11 cellular contexts compared by ENCODE assay signal in the genomic region with DNA sequence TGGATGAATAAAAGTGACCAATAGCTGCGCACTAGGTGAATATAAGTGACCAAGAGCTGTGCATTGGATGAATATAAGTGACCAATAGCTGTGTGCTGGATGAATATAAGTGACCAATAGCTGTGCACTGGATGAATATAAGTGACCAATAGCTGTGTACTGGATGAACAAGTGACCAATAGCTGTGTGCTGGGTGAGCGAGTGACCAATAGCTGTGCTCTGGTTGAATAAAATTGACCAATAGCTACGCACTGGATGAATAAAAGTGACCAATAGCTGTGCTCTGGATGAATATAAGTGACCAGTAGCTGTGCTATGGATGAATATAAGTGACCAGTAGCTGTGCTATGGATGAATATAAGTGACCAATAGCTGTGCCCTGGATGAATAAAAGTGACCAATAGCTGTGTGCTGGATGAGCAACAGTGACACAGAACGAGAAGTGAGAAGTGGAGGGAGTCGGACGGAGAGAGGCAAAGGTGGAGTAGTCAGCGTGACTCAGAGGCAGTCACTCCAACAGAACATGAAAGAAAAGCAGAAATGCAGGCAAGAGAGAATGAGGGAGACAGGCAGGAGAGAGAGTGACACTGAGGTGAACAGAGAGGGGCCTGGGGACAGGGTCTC. TPM values are rescaled to one million over a fixed set of nuclear protein-coding genes. Genes with fewer than 3 reads are reported as not detected.
DNase-seq lines count a peak whose midpoint lies in the region; ATAC-seq and TF ChIP-seq lines count a peak whose summit lies in the region.
"Had no signal": no experiment of that assay in that cellular context is flagged by ENCODE, and none has a peak within 500 bp of the region (broad histone marks: within the 10 kb centered on the region; RNA-seq: fewer than 3 reads in every experiment).

No MANE protein-coding gene starts in this region.

- peak overlapping the region in 6 of 10 donors; percentile 4 to 40 (median 20) for H3K4me3 Mint-ChIP-seq in naive thymus-derived CD4-positive, alpha-beta T cell
- H3K4me3 Mint-ChIP-seq: activated CD8-positive, alpha-beta T cell treated with anti-CD3 and anti-CD28 coated beads, Interleukin-2, amount 10 ng/mL, durations not matched to agents 7 days and 5 days had no signal

- peaks cover 0 to 10% (median 0%) of the 10 kb centered on the region in 5 donors for H3K36me3 Mint-ChIP-seq in naive thymus-derived CD4-positive, alpha-beta T cell

- no peaks in the 10 kb centered on the region for H3K36me3 ChIP-seq in adrenal gland (replicated peaks in 1 of 2)
- H3K36me3 ChIP-seq in naive thymus-derived CD4-positive, alpha-beta T cell (ENCODE audit: control insufficient read depth in 2 of 3, insufficient read depth in 3 of 3, low read length in 3 of 3): no peaks in the 10 kb centered on the region
- H3K36me3 ChIP-seq: MG63 had no signal

- H3K4me3 ChIP-seq in adrenal gland: no peak overlapping the region
- H3K4me3 ChIP-seq in naive thymus-derived CD4-positive, alpha-beta T cell (ENCODE audit: low read length): no peak overlapping the region
- H3K4me3 ChIP-seq: MG63 had no signal

- CTCF ChIA-PET in GM10248 (lab: Yijun Ruan, JAX): interaction anchor here (1.2 to 2.2 kb wide), 5 partner anchors 8 to 63 kb away, joined by 4 to 7 read pairs (median 5); no protein-coding TSS in a partner anchor
- CTCF ChIA-PET in naive thymus-derived CD4-positive, alpha-beta T cell (lab: Charles Lee): interaction anchor here (1.2 to 1.8 kb wide), 4 partner anchors 27 to 48 kb away, joined by 4 to 10 read pairs (median 6); no protein-coding TSS in a partner anchor

- peak overlapping the region in 4 of 9 donors; percentile 3 to 76 (median 37) for H3K27ac Mint-ChIP-seq in naive thymus-derived CD4-positive, alpha-beta T cell
- H3K27ac Mint-ChIP-seq: activated CD8-positive, alpha-beta T cell treated with anti-CD3 and anti-CD28 coated beads, Interleukin-2, amount 10 ng/mL, durations not matched to agents 7 days and 5 days had no signal

- H3K27me3 ChIP-seq in adrenal gland: no peaks in the 10 kb centered on the region
- H3K27me3 ChIP-seq in naive thymus-derived CD4-positive, alpha-beta T cell (ENCODE audit: control insufficient read depth in 2 of 2, insufficient read depth in 2 of 2, low read length in 2 of 2): no peaks in the 10 kb centered on the region
- H3K27me3 ChIP-seq: MG63 had no signal

- POLR2A ChIA-PET in GM10248 (lab: Yijun Ruan, JAX): interaction anchor here (0.6 to 0.7 kb wide), 2 partner anchors 17 to 190 kb away, joined by 3 read pairs; partner anchors contain the start of gene ZBP1
- POLR2A ChIA-PET in naive thymus-derived CD4-positive, alpha-beta T cell (lab: Charles Lee): interaction anchor here (0.9 to 2.4 kb wide), 4 partner anchors 17 to 37 kb away, joined by 4 to 10 read pairs (median 5); no protein-coding TSS in a partner anchor

- intact Hi-C loops in adrenal gland (cut with DNase I): no loop called here
- intact Hi-C loops in naive thymus-derived CD4-positive, alpha-beta T cell (cut with micrococcal nuclease): loop anchor here in 1 of 2 donors (10.0 kb wide), 1 partner anchor 65 kb away; no protein-coding TSS in a partner anchor

- no peak for TF ChIP-seq CTCF in GM10248 (IDR thresholded peaks at IDR 0.05; ENCODE audit: control extremely low read depth, extremely low read depth, low read depth, missing control alignments)
- TF ChIP-seq CTCF in adrenal gland (IDR thresholded peaks at IDR 0.05): no peak

- WGBS in adrenal gland, 4 donors: 56 to 77% (median 61%) methylated on average over 7 of the region's 7 CpGs

- H3K4me1 ChIP-seq in adrenal gland (replicated peaks in 1 of 2): peaks cover 2 to 6% of the 10 kb centered on the region in 2 donors
- H3K4me1 ChIP-seq in naive thymus-derived CD4-positive, alpha-beta T cell (ENCODE audit: control insufficient read depth in 2 of 2, insufficient read depth in 2 of 2, low read length in 2 of 2): peaks cover 34 to 54% of the 10 kb centered on the region in 2 donors

- H3K9me3 Mint-ChIP-seq in naive thymus-derived CD4-positive, alpha-beta T cell: peaks cover 0 to 4% (median 0%) of the 10 kb centered on the region in 11 donors

- H3K9me3 ChIP-seq in adrenal gland (replicated peaks in 1 of 3): no peaks in the 10 kb centered on the region
- H3K9me3 ChIP-seq in naive thymus-derived CD4-positive, alpha-beta T cell (ENCODE audit: control insufficient read depth in 2 of 3, low read length in 3 of 3): no peaks in the 10 kb centered on the region
- H3K9me3 ChIP-seq: MG63 had no signal

- peak; percentile 65 for ATAC-seq in naive thymus-derived CD4-positive, alpha-beta T cell
- ATAC-seq: activated CD8-positive, alpha-beta T cell treated with anti-CD3 and anti-CD28 coated beads, Interleukin-2, amount 10 ng/mL, durations not matched to agents 7 days and 5 days had no signal

- H3K27ac ChIP-seq in adrenal gland: no peak overlapping the region
- H3K27ac ChIP-seq in naive thymus-derived CD4-positive, alpha-beta T cell (ENCODE audit: low read depth, low read length): no peak overlapping the region

- DNase-seq in GM10248 (ENCODE audit: extremely low spot score): peak; percentile 54
- DNase-seq in M059J (ENCODE audit: low read depth): peak; percentile 82
- peak in 5 of 7 donors; percentile 46 to 61 (median 54) for DNase-seq in adrenal gland
- no peak for DNase-seq in naive thymus-derived CD4-positive, alpha-beta T cell
- no peak for DNase-seq in 8988T
- no peak for DNase-seq in iPS-NIHi7 (ENCODE audit: extremely low spot score)
- DNase-seq in NK-92 (lab: John Stamatoyannopoulos, UW; ENCODE audit: unreplicated experiment): no peak
- DNase-seq: activated CD8-positive, alpha-beta T cell treated with anti-CD3 and anti-CD28 coated beads, Interleukin-2, amount 10 ng/mL, durations not matched to agents 7 days and 5 days; MG63; RPMI8226; stimulated activated CD4-positive, alpha-beta T cell treated with anti-CD3 and anti-CD28 coated beads, Interleukin-2, amount 100 ng/mL, for 24 hours had no signal

- no peak for TF ChIP-seq POLR2A in adrenal gland (IDR thresholded peaks at IDR 0.05)

- peaks cover 0 to 6% (median 0%) of the 10 kb centered on the region in 5 donors for H3K27me3 Mint-ChIP-seq in naive thymus-derived CD4-positive, alpha-beta T cell

- peaks cover 61 to 81% (median 76%) of the 10 kb centered on the region in 7 donors for H3K4me1 Mint-ChIP-seq in naive thymus-derived CD4-positive, alpha-beta T cell

RNA-seq across cellular contexts. Expression of gene RBM38, which starts 38.5 kb away (rescaled TPM):
- 14.0 and 16.1 TPM in 2 replicates for total RNA-seq in M059J (2014; rRNA removed; shearing (Covaris generic))
- total RNA-seq in adrenal gland: 10 to 100 TPM in 7 of 8 donors, 1 to 10 TPM in 1; 7.2 to 25.9 (median 14.1) TPM
- polyA plus RNA-seq in adrenal gland: 10 to 100 TPM in 2 of 3 donors, 1 to 10 TPM in 1; 3.0 to 24.1 (median 10.5) TPM
- 100 to 1,000 TPM in 4 of 5 experiments, 10 to 100 TPM in 1; 70.6 to 260 (median 127) TPM for total RNA-seq in naive thymus-derived CD4-positive, alpha-beta T cell
- 100 to 1,000 TPM in 1 of 2 donors, 10 to 100 TPM in 1; 63.0 to 129 TPM for polyA plus RNA-seq in naive thymus-derived CD4-positive, alpha-beta T cell

Comparison
In these comparisons a context has a peak if more than half of its experiments do, and no peak if none do; other contexts are left out.
1. DNase-seq: peak in GM10248 (single experiment), M059J (single experiment) and adrenal gland (5 of 7); none in naive thymus-derived CD4-positive, alpha-beta T cell (0 of 9), 8988T (single experiment), iPS-NIHi7 (single experiment) and NK-92 (single experiment).